26 cellular contexts compared by ENCODE assay signal in genomic region chr9:133487331-133487725, GRCh38. TPM values are rescaled to one million over a fixed set of nuclear protein-coding genes. Genes with fewer than 3 reads are reported as not detected.
"Had no signal": no experiment of that assay in that cellular context is flagged by ENCODE, and none has a peak within 500 bp of the region (broad histone marks: within the 10 kb centered on the region; RNA-seq: fewer than 3 reads in every experiment).

No MANE protein-coding gene starts in this region.

- H3K79me2 ChIP-seq: parathyroid adenoma had no signal

- H3K36me3 Mint-ChIP-seq: naive thymus-derived CD8-positive, alpha-beta T cell; stimulated activated effector memory CD8-positive, alpha-beta T cell treated with anti-CD3 and anti-CD28 coated beads, Interleukin-12 subunit alpha, Interleukin-12 subunit beta, amount 100 ng/mL, for 72 hours; type B pancreatic cell had no signal

- H3K36me3 ChIP-seq: colonic mucosa, heart left ventricle, suprapubic skin, thyroid gland had no signal

- H3K9ac ChIP-seq: parathyroid adenoma had no signal

- H3K4me1 ChIP-seq: colonic mucosa, parathyroid adenoma had no signal

- ATAC-seq: left lobe of liver; mucosa of descending colon; naive thymus-derived CD8-positive, alpha-beta T cell; psoas muscle; stimulated activated effector memory CD8-positive, alpha-beta T cell treated with anti-CD3 and anti-CD28 coated beads, Interleukin-12 subunit alpha, Interleukin-12 subunit beta, amount 100 ng/mL, for 72 hours; stimulated activated naive CD8-positive, alpha-beta T cell treated with anti-CD3 and anti-CD28 coated beads, Interleukin-15, Interleukin-2, amounts not matched to agents 100 U/mL and 50 U/mL, for 24 hours had no signal

- DNase-seq: cerebellar nuclear complex; colonic mucosa; dermis blood vessel endothelial cell; erythroblast; foreskin melanocyte; hippocampal formation; kidney glomerular epithelial cell; occipital lobe; retina; small intestine; stimulated activated CD4-positive, alpha-beta T cell treated with anti-CD3 and anti-CD28 coated beads, Interleukin-2, amount 100 ng/mL, for 48 hours; stimulated activated CD8-positive, alpha-beta memory T cell treated with anti-CD3 and anti-CD28 coated beads, Interleukin-4, amount 100 ng/mL, for 48 hours; stimulated activated naive CD8-positive, alpha-beta T cell treated with anti-CD3 and anti-CD28 coated beads, Interleukin-15, Interleukin-2, amounts not matched to agents 100 U/mL and 50 U/mL, for 24 hours; thyroid gland had no signal

- H3K27me3 ChIP-seq: colonic mucosa, thyroid gland had no signal

- H3K4me3 Mint-ChIP-seq: naive thymus-derived CD8-positive, alpha-beta T cell; neural crest cell; stimulated activated effector memory CD8-positive, alpha-beta T cell treated with anti-CD3 and anti-CD28 coated beads, Interleukin-12 subunit alpha, Interleukin-12 subunit beta, amount 100 ng/mL, for 72 hours; type B pancreatic cell had no signal

- FAIRE-seq: small intestine, urothelium cell line had no signal

- H3K4me1 Mint-ChIP-seq: neural crest cell; stimulated activated effector memory CD8-positive, alpha-beta T cell treated with anti-CD3 and anti-CD28 coated beads, Interleukin-12 subunit alpha, Interleukin-12 subunit beta, amount 100 ng/mL, for 72 hours had no signal

- H3K27ac ChIP-seq: colonic mucosa, psoas muscle, suprapubic skin, thyroid gland had no signal

- H2AFZ ChIP-seq: parathyroid adenoma had no signal

- H3K9me3 Mint-ChIP-seq: naive thymus-derived CD8-positive, alpha-beta T cell; neural crest cell; stimulated activated effector memory CD8-positive, alpha-beta T cell treated with anti-CD3 and anti-CD28 coated beads, Interleukin-12 subunit alpha, Interleukin-12 subunit beta, amount 100 ng/mL, for 72 hours; type B pancreatic cell had no signal

- H3K9me3 ChIP-seq: colonic mucosa, heart left ventricle, mucosa of descending colon, psoas muscle, suprapubic skin, thyroid gland had no signal

- H3K4me3 ChIP-seq: colonic mucosa, mucosa of descending colon, psoas muscle, suprapubic skin, thyroid gland had no signal

- H3K27ac Mint-ChIP-seq: naive thymus-derived CD8-positive, alpha-beta T cell; stimulated activated effector memory CD8-positive, alpha-beta T cell treated with anti-CD3 and anti-CD28 coated beads, Interleukin-12 subunit alpha, Interleukin-12 subunit beta, amount 100 ng/mL, for 72 hours; type B pancreatic cell had no signal

RNA-seq across cellular contexts. Expression of gene MYMK, which starts 37.4 kb away (rescaled TPM):
- total RNA-seq: colonic mucosa; dermis blood vessel endothelial cell; heart left ventricle; left lobe of liver; lower leg skin; mucosa of descending colon; naive thymus-derived CD8-positive, alpha-beta T cell; neural crest cell; occipital lobe; suprapubic skin; thyroid gland had no signal
- polyA plus RNA-seq: heart left ventricle; naive thymus-derived CD8-positive, alpha-beta T cell; small intestine had no signal
